In the genomic region with DNA sequence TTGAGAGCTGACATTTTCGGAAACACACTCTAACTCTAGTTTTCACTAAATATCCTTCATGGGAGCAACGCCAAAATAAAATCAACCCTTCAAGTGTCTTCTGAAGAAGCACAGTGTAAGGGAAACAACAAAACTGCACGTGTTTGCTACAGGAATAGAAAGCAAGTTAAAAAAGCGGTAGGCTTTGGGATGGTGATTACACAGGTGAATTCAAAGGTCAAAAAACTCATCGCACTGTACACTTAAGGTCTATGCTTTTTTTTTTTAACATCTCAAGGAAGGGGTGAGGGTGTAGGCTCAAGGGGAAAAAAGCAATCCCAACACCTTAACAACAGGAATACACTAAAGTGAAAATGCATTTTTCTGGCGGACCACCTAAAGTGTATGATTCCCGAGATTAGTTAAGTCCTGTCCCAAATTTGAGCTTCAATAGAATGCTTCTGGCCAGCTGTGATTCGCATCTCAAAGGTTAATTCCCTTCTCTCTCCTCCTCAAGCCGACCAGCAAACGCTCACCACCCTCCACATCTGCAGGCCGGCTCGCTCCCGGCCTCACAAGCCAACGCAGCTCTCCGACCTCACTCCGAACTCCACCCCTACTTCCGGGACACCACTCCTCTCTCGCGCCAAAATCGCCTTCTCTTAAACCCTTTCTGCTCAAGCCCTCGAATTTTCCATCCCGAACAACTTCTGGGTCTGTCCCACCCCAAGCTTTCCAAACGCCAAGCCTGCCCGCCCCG, we compare ENCODE assay signal across 8 cellular contexts. TPM values are rescaled to one million over a fixed set of nuclear protein-coding genes. Genes with fewer than 3 reads are reported as not detected.
DNase-seq lines count a peak whose midpoint lies in the region; ATAC-seq lines count a peak whose summit lies in the region.

No MANE protein-coding gene starts in this region.

- H3K4me3 ChIP-seq in neuronal stem cell (ENCODE audit: low read length in 2 of 2): peak overlapping the region; percentile 93 to 99

- H2BK5ac ChIP-seq in neuronal stem cell (ENCODE audit: low read length): peak overlapping the region; percentile 98

- H3K4me2 ChIP-seq in neuronal stem cell (ENCODE audit: insufficient read depth, low read length, poor library complexity, severe bottlenecking): peak overlapping the region; percentile 46

- peak overlapping the region; percentile 99 for H3K18ac ChIP-seq in neuronal stem cell (ENCODE audit: low read length)

- H2AFZ ChIP-seq in neuronal stem cell (ENCODE audit: low read length): peak overlapping the region; percentile 89

- H4K91ac ChIP-seq in neuronal stem cell (ENCODE audit: low read depth, low read length, poor library complexity): no peak overlapping the region

- peaks cover 7 to 16% of the 10 kb centered on the region in 2 donors for H3K4me1 ChIP-seq in neuronal stem cell (ENCODE audit: control insufficient read depth in 2 of 2, insufficient read depth in 1 of 2, low read depth in 1 of 2, low read length in 2 of 2)

- no peak overlapping the region for H2BK15ac ChIP-seq in neuronal stem cell (ENCODE audit: low read length)

- H3K9me3 ChIP-seq in neuronal stem cell (replicated peaks in 1 of 2; ENCODE audit: control insufficient read depth in 2 of 2, insufficient read depth in 1 of 2, low read depth in 1 of 2, low read length in 2 of 2): peaks cover 0 to 5% of the 10 kb centered on the region in 2 donors

- DNase-seq in CMK (ENCODE audit: low read depth) (peak; percentile 18), NCI-H69 (lab: John Stamatoyannopoulos, UW) (peak; percentile 78), germinal center (ENCODE audit: low spot score) (peak; percentile 56), neuronal stem cell (ENCODE audit: low spot score) (no peak), inferior parietal cortex (ENCODE audit: extremely low spot score) (no peak)
- DNase-seq in activated effector memory CD4-positive, alpha-beta T cell treated with Interleukin-2 at 50 U/mL for 16 hours: peak; percentile 15

- no peaks in the 10 kb centered on the region for H3K27me3 ChIP-seq in neuronal stem cell (ENCODE audit: control insufficient read depth in 3 of 3, insufficient read depth in 3 of 3, low read depth in 1 of 3, low read length in 3 of 3)

- no CpG with 5 or more reads among the region's 25 CpGs for WGBS in neuronal stem cell (ENCODE audit: extremely low coverage in 2 of 2, insufficient read length in 2 of 2, insufficient replicate concordance in 1 of 2), 2 donors

- H3K79me1 ChIP-seq in neuronal stem cell (ENCODE audit: low read depth, low read length): no peaks in the 10 kb centered on the region

- no peak overlapping the region for H2BK12ac ChIP-seq in neuronal stem cell (ENCODE audit: low read length)

- no peak overlapping the region for H2AK5ac ChIP-seq in neuronal stem cell (ENCODE audit: low read depth, low read length)

- H3K9ac ChIP-seq in neuronal stem cell (ENCODE audit: low read depth, low read length, poor library complexity): peak overlapping the region; percentile 99

- H4K8ac ChIP-seq in neuronal stem cell (ENCODE audit: low read depth, low read length): no peak overlapping the region

- ATAC-seq in GM19025 (IDR thresholded peaks at IDR 0.05; ENCODE audit: low read depth, unreplicated experiment): peak; percentile 24
- peak; percentile 41 for ATAC-seq in HG03135 (IDR thresholded peaks at IDR 0.05; ENCODE audit: unreplicated experiment)

- H3K4ac ChIP-seq in neuronal stem cell (ENCODE audit: low read length): no peak overlapping the region

- peaks cover 0 to 13% of the 10 kb centered on the region in 2 donors for H3K36me3 ChIP-seq in neuronal stem cell (replicated peaks in 1 of 2; ENCODE audit: control insufficient read depth in 2 of 2, insufficient read depth in 2 of 2, low read length in 2 of 2)

- no peak overlapping the region for H2BK120ac ChIP-seq in neuronal stem cell (ENCODE audit: low read depth, low read length)

- no peak overlapping the region for H3K27ac ChIP-seq in neuronal stem cell (replicated peaks; ENCODE audit: low read length)

- H3K14ac ChIP-seq in neuronal stem cell (ENCODE audit: low read length): no peak overlapping the region

- H3K23ac ChIP-seq in neuronal stem cell (ENCODE audit: low read depth, low read length, poor library complexity): no peak overlapping the region

RNA-seq across cellular contexts. Expression of a gene that starts 1.1 kb away (rescaled TPM):
- polyA plus RNA-seq in neuronal stem cell (2013, experiment 1 of 2): 248 TPM
- polyA plus RNA-seq in neuronal stem cell (2013, experiment 2 of 2): 251 TPM

RNA-seq across cellular contexts. Expression of a gene that starts 31.4 kb away (rescaled TPM):
- 41.2 TPM for polyA plus RNA-seq in neuronal stem cell (2013, experiment 1 of 2)
- 42.0 TPM for polyA plus RNA-seq in neuronal stem cell (2013, experiment 2 of 2)

Comparison
In these comparisons a context has a peak if more than half of its experiments do, and no peak if none do; other contexts are left out.
1. DNase-seq: peak in CMK (single experiment), NCI-H69 (single experiment), activated effector memory CD4-positive, alpha-beta T cell treated with Interleukin-2 at 50 U/mL for 16 hours (single experiment) and germinal center (single experiment); none in neuronal stem cell (single experiment) and inferior parietal cortex (single experiment).